Comparison of ENCODE assay signal across 21 cellular contexts in genomic region chr3:64715211-64715982, GRCh38. TPM values are rescaled to one million over a fixed set of nuclear protein-coding genes. Genes with fewer than 3 reads are reported as not detected.
DNase-seq lines count a peak whose midpoint lies in the region; ATAC-seq, FAIRE-seq and TF ChIP-seq lines count a peak whose summit lies in the region.
"Had no signal": no experiment of that assay in that cellular context is flagged by ENCODE, and none has a peak within 500 bp of the region (broad histone marks: within the 10 kb centered on the region; RNA-seq: fewer than 3 reads in every experiment).

No MANE protein-coding gene starts in this region.

- ATAC-seq in right lobe of liver (peak; percentile 23 to 52 (median 35)), HepG2 (no peak), HG02840 (IDR thresholded peaks at IDR 0.05; ENCODE audit: low FRiP score, unreplicated experiment) (no peak)
- ATAC-seq: A549 had no signal

- H3K9ac ChIP-seq in HepG2 (ENCODE audit: insufficient read depth, low read depth, low read length) (no peak overlapping the region), subcutaneous abdominal adipose tissue (ENCODE audit: low read length in 5 of 5) (no peak overlapping the region)

- no peaks in the 10 kb centered on the region for H3K4me1 ChIP-seq in right lobe of liver
- no peaks in the 10 kb centered on the region for H3K4me1 ChIP-seq in HepG2 (ENCODE audit: insufficient read depth, low read length)
- H3K4me1 ChIP-seq in esophagus muscularis mucosa: peaks cover 24 to 37% (median 31%) of the 10 kb centered on the region in 4 donors
- H3K4me1 ChIP-seq in subcutaneous abdominal adipose tissue (ENCODE audit: control insufficient read depth in 5 of 5, insufficient read depth in 5 of 5, low read length in 5 of 5): peaks cover 2 to 39% (median 10%) of the 10 kb centered on the region in 5 donors
- H3K4me1 ChIP-seq: A549 had no signal

- no peak overlapping the region for H3K27ac ChIP-seq in right lobe of liver
- H3K27ac ChIP-seq in HepG2 (ENCODE audit: extremely low read length, insufficient read depth, low read length): no peak overlapping the region
- peak overlapping the region in 3 of 4 donors; percentile 24 to 29 (median 27) for H3K27ac ChIP-seq in esophagus muscularis mucosa (replicated peaks in 1 of 4)
- H3K27ac ChIP-seq in subcutaneous abdominal adipose tissue (ENCODE audit: low read depth, low read length): peak overlapping the region; percentile 39
- H3K27ac ChIP-seq: A549, PC-9, RWPE1 had no signal

- TF ChIP-seq EP300 in HepG2 (IDR thresholded peaks at IDR 0.05; ENCODE audit: low read depth in 2 of 2, low read length in 2 of 2) (no peak), HepG2 (CRISPR knock-in tag; IDR thresholded peaks at IDR 0.05; ENCODE audit: borderline replicate concordance) (no peak), esophagus muscularis mucosa (IDR thresholded peaks at IDR 0.05) (no peak)

- TF ChIP-seq RAD21 in HepG2 (CRISPR knock-in tag; IDR thresholded peaks at IDR 0.05): no peak

- no peaks in the 10 kb centered on the region for H3K27me3 ChIP-seq in right lobe of liver
- 0 out of 5 replicates have a peak, but pooled peaks cover 0 to 2% of the 10 kb centered on the region in 2 experiments for H3K27me3 ChIP-seq in HepG2 (ENCODE audit: control insufficient read depth in 1 of 2, insufficient read depth in 2 of 2, low read length in 2 of 2)
- no peaks in the 10 kb centered on the region for H3K27me3 ChIP-seq in esophagus muscularis mucosa
- H3K27me3 ChIP-seq in subcutaneous abdominal adipose tissue (ENCODE audit: control insufficient read depth in 5 of 5, insufficient read depth in 4 of 5, low read length in 5 of 5): no peaks in the 10 kb centered on the region

- H3K36me3 ChIP-seq in right lobe of liver (no peaks in the 10 kb centered on the region), HepG2 (replicated peaks in 1 of 2; ENCODE audit: control insufficient read depth in 1 of 2, insufficient read depth in 2 of 2, low read length in 2 of 2) (no peaks in the 10 kb centered on the region), esophagus muscularis mucosa (no peaks in the 10 kb centered on the region), subcutaneous abdominal adipose tissue (ENCODE audit: control insufficient read depth in 5 of 5, insufficient read depth in 5 of 5, low read length in 5 of 5) (no peaks in the 10 kb centered on the region)

- no peaks in the 10 kb centered on the region for H3K79me2 ChIP-seq in HepG2 (ENCODE audit: insufficient read depth, low read length)

- no peak overlapping the region for H3K4me2 ChIP-seq in HepG2 (ENCODE audit: low read depth, low read length)
- H3K4me2 ChIP-seq: A549, PC-9 had no signal

- no peaks in the 10 kb centered on the region for H4K20me1 ChIP-seq in HepG2 (ENCODE audit: insufficient read depth, low read length)

- CTCF ChIA-PET in HepG2 (lab: Yijun Ruan, JAX; ENCODE audit: low intra/inter-chr PET ratio, low total read pairs): no interaction called here

- H3K4me3 ChIP-seq in right lobe of liver (no peak overlapping the region), HepG2 (replicated peaks in 1 of 3; ENCODE audit: insufficient read depth in 1 of 3, low read depth in 2 of 3, low read length in 3 of 3) (no peak overlapping the region), esophagus muscularis mucosa (no peak overlapping the region), subcutaneous abdominal adipose tissue (ENCODE audit: low read depth in 1 of 5, low read length in 5 of 5) (no peak overlapping the region)
- H3K4me3 ChIP-seq: A549, PC-9 had no signal

- 62% methylated on average over 8 of the region's 9 CpGs for WGBS in right lobe of liver (ENCODE audit: insufficient coverage, low coverage, low lambda C conversion rate, missing lambda C conversion rate)
- 21% methylated on average over 9 of the region's 9 CpGs for WGBS in HepG2 (ENCODE audit: low lambda C conversion rate)
- 71% methylated on average over 9 of the region's 9 CpGs for WGBS in esophagus muscularis mucosa

- intact Hi-C loops in right lobe of liver (cut with DNase I) (no loop called here), HepG2 (cut with micrococcal nuclease; ENCODE audit: unreplicated experiment) (no loop called here), esophagus muscularis mucosa (cut with DNase I) (no loop called here)

- TF ChIP-seq CTCF in right lobe of liver (IDR thresholded peaks at IDR 0.05) (no peak), HepG2 (CRISPR knock-in tag; IDR thresholded peaks at IDR 0.05) (no peak), esophagus muscularis mucosa (IDR thresholded peaks at IDR 0.05) (no peak)

- H3K9me3 ChIP-seq in right lobe of liver (no peaks in the 10 kb centered on the region), HepG2 (ENCODE audit: low read length) (no peaks in the 10 kb centered on the region), esophagus muscularis mucosa (no peaks in the 10 kb centered on the region), subcutaneous abdominal adipose tissue (ENCODE audit: control insufficient read depth in 5 of 5, low read length in 5 of 5) (no peaks in the 10 kb centered on the region)
- H3K9me3 ChIP-seq: A549 had no signal

- DNase-seq in right lobe of liver: no peak
- DNase-seq in HepG2 (ENCODE audit: low spot score): no peak
- DNase-seq in esophagus muscularis mucosa (ENCODE audit: extremely low spot score): no peak
- DNase-seq in glomerular visceral epithelial cell (ENCODE audit: extremely low spot score): no peak
- no peak for DNase-seq in RKO (ENCODE audit: low spot score)
- DNase-seq: CD4-positive, CD25-positive, alpha-beta regulatory T cell; EL; GF-D8; MM.1S; NCI-H1105; NCI-H146; NCI-H2029; NCI-H226; NCI-H510A treated with DMSO at 0.1 percent for 48 hours; NCI-H748 treated with DMSO at 0.1 percent for 48 hours; PC-9 had no signal

- no peak for TF ChIP-seq POLR2A in right lobe of liver (IDR thresholded peaks at IDR 0.05)
- no peak for TF ChIP-seq POLR2A in HepG2 (IDR thresholded peaks at IDR 0.05; ENCODE audit: insufficient read depth in 1 of 2, low read depth in 2 of 2, low read length in 2 of 2)
- no peak for TF ChIP-seq POLR2A in esophagus muscularis mucosa (IDR thresholded peaks at IDR 0.05; ENCODE audit: low read depth)

- POLR2A ChIA-PET in HepG2 (lab: Yijun Ruan, JAX): no interaction called here

- FAIRE-seq in HepG2 (lab: Jason Lieb, UNC): no peak
- FAIRE-seq: A549, H54 had no signal

- in situ Hi-C loops in HepG2 (cut with HindIII; ENCODE audit: extremely low pct_ligation_motif_present, low pct_unique_long_range_greater_than_20kb): no loop called here

- BruUV-seq in HepG2 (replicated peaks; lab: Mats Ljungman, UMichigan): no TSS peak

- no peak overlapping the region for H2AFZ ChIP-seq in HepG2 (ENCODE audit: low read length)
- H2AFZ ChIP-seq: PC-9 had no signal

TF ChIP-seq in HepG2, 621 proteins besides CTCF, POLR2A, EP300 and RAD21:
- TF ChIP-seq ZNF468 (CRISPR knock-in tag; IDR thresholded peaks at IDR 0.05) (no peak), TAF1 (CRISPR knock-in tag; IDR thresholded peaks at IDR 0.05) (no peak)

RNA-seq across cellular contexts. Expression of gene ADAMTS9, which starts 27.6 kb away (rescaled TPM):
- total RNA-seq in right lobe of liver: 1 to 10 TPM; 1.1 to 9.9 (median 3.5) TPM
- 0.02 TPM in 1 of 2 replicates, not detected in the other for total RNA-seq in HepG2 (2016; rRNA removed; fragmentation: Illumina TruSeq; extraction: Trizol)
- not detected in 2 replicates for total RNA-seq in HepG2 (2016; cell fraction: cytosol; rRNA removed; fragmentation: Illumina TruSeq; extraction: Trizol; ENCODE audit: low read depth)
- 0.06 TPM in 1 of 2 replicates, not detected in the other for total RNA-seq in HepG2 (2016; cell fraction: insoluble cytoplasmic fraction; rRNA removed; fragmentation: Illumina TruSeq; extraction: Trizol)
- not detected in 2 replicates for total RNA-seq in HepG2 (2016; cell fraction: membrane; rRNA removed; fragmentation: Illumina TruSeq; extraction: Trizol)
- total RNA-seq in HepG2 (2016; cell fraction: nucleus; rRNA removed; fragmentation: Illumina TruSeq; extraction: Trizol): 0.12 TPM in 1 of 2 replicates, not detected in the other
- polyA plus RNA-seq in HepG2 (2011; rRNA removed): 0.09 TPM in 1 of 2 replicates, not detected in the other
- polyA plus RNA-seq in HepG2 (2011; cell fraction: cytosol; rRNA removed): 0.01 TPM in 1 of 2 replicates, not detected in the other
- polyA plus RNA-seq in HepG2 (2011; cell fraction: nucleus; rRNA removed): 0.02 and 0.05 TPM in 2 replicates
- 0.08 TPM in 1 of 2 replicates, not detected in the other for polyA plus RNA-seq in HepG2 (2012)
- polyA plus RNA-seq in HepG2 (2016; cell fraction: cytosol; fragmentation: Illumina TruSeq; extraction: Trizol; ENCODE audit: low read depth): not detected in 2 replicates
- not detected in 2 replicates for polyA plus RNA-seq in HepG2 (2016; cell fraction: insoluble cytoplasmic fraction; fragmentation: Illumina TruSeq; extraction: Trizol; ENCODE audit: low read depth)
- polyA plus RNA-seq in HepG2 (2016; cell fraction: membrane; fragmentation: Illumina TruSeq; extraction: Trizol; ENCODE audit: low read depth): not detected in 2 replicates
- polyA plus RNA-seq in HepG2 (2016; cell fraction: nucleus; fragmentation: Illumina TruSeq; extraction: Trizol; ENCODE audit: insufficient read depth, low read depth): not detected in 2 replicates
- polyA minus RNA-seq in HepG2 (2011; rRNA and poly(A)+ RNA removed; ENCODE audit: low replicate concordance): not detected in 2 replicates
- polyA minus RNA-seq in HepG2 (2011; cell fraction: cytosol; rRNA and poly(A)+ RNA removed): not detected in 2 replicates
- 0.13 and 0.25 TPM in 2 replicates for polyA minus RNA-seq in HepG2 (2011; cell fraction: nucleus; rRNA and poly(A)+ RNA removed)
- total RNA-seq in esophagus muscularis mucosa: 100 to 1,000 TPM in 1 of 4 donors, 10 to 100 TPM in 3; 45.3 to 142 (median 56.6) TPM
- polyA plus RNA-seq: CD4-positive, CD25-positive, alpha-beta regulatory T cell had no signal

Comparison
In these comparisons a context has a peak if more than half of its experiments do, and no peak if none do; other contexts are left out.
1. ATAC-seq: peak in right lobe of liver (4 of 4); none in HepG2 (single experiment) and HG02840 (single experiment).
2. H3K27ac ChIP-seq: peak in esophagus muscularis mucosa (3 of 4) and subcutaneous abdominal adipose tissue (single experiment); none in right lobe of liver (0 of 3) and HepG2 (single experiment).
3. RNA of gene ADAMTS9, which starts 27.6 kb away (total RNA-seq): 45.3 to 142 TPM in esophagus muscularis mucosa; 1.1 to 9.9 TPM in right lobe of liver and 0.02 to 0.12 TPM in HepG2; every median in the first group is over 4 times any median in the second.